Comparison of ENCODE assay signal across 24 cellular contexts in the genomic region with DNA sequence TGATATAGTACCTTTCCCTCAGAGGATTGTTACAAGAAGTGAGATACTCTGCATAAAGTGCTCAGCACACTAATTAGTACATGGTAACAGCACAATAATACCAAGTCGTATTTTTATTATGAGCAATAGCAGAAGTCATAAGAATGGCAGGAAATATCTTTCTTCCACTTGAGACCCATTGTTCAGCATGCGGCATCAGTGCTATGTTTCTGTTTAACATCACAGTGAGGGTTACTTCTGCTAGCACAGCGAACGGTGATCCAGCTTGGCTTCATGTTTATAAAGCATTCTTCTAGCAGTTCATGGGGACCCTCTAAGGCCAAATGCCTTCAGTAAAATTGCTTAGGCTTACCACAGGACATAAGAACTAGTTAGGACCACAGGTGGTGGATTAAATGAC.
DNase-seq lines count a peak whose midpoint lies in the region; ATAC-seq, FAIRE-seq and TF ChIP-seq lines count a peak whose summit lies in the region.
"Had no signal": no experiment of that assay in that cellular context is flagged by ENCODE, and none has a peak within 500 bp of the region (broad histone marks: within the 10 kb centered on the region; RNA-seq: fewer than 3 reads in every experiment).

No MANE protein-coding gene starts in this region.

- no peaks in the 10 kb centered on the region for H3K9me2 ChIP-seq in OCI-LY7 (ENCODE audit: insufficient read depth, low read length)

- CTCF ChIA-PET in endothelial cell of umbilical vein (lab: Charles Lee), result interaction anchor here (0.7 to 6.7 kb wide), 10 partner anchors 9 to 205 kb away, joined by 3 to 117 read pairs (median 4); a partner anchor contains a TSS
- CTCF ChIA-PET in OCI-LY7 (lab: Charles Lee; ENCODE audit: unreplicated experiment), result no interaction called here

- DNase-seq in endothelial cell of umbilical vein (ENCODE audit: low read depth, low spot score) (peak; percentile 84), right lobe of liver (no peak), pulmonary artery endothelial cell (ENCODE audit: low read depth, low spot score) (peak; percentile 58), SKM-1 (lab: John Stamatoyannopoulos, UW; ENCODE audit: unreplicated experiment) (no peak), OCI-LY7 (ENCODE audit: low spot score) (no peak), NCI-H82 treated with DMSO at 0.1 percent for 48 hours (lab: John Stamatoyannopoulos, UW; ENCODE audit: unreplicated experiment) (no peak)
- DNase-seq: 8988T; ACHN; BE2C; C1 segment of cervical spinal cord; CD4-positive, alpha-beta memory T cell; CD4-positive, CD25-positive, alpha-beta regulatory T cell; CD8-positive, alpha-beta memory T cell; COR-L47; DMS 273 treated with DMSO at 0.1 percent for 48 hours; DMS153; DMS53; DMS79; GF-D8 had no signal

- H3K9me3 ChIP-seq in endothelial cell of umbilical vein (replicated peaks; ENCODE audit: control insufficient read depth, insufficient read depth, low read length), result no peaks in the 10 kb centered on the region
- H3K9me3 ChIP-seq in right lobe of liver, result no peaks in the 10 kb centered on the region
- no peaks in the 10 kb centered on the region for H3K9me3 ChIP-seq in OCI-LY7 (ENCODE audit: low read length)
- H3K9me3 ChIP-seq: BE2C, BLaER1 had no signal

- dilution Hi-C loops in endothelial cell of umbilical vein (cut with MboI; ENCODE audit: extremely low pct_ligation_motif_present, low sequenced_read_pairs), result no loop called here

- intact Hi-C loops in endothelial cell of umbilical vein (cut with micrococcal nuclease) (loop anchor here (2.0 kb wide), 1 partner anchor 61 kb away; no protein-coding TSS in a partner anchor), right lobe of liver (cut with DNase I) (no loop called here), OCI-LY7 (cut with micrococcal nuclease; ENCODE audit: unreplicated experiment) (no loop called here)

- POLR2A ChIA-PET in endothelial cell of umbilical vein (lab: Charles Lee) (no interaction called here), OCI-LY7 (lab: Charles Lee) (no interaction called here)

- TF ChIP-seq CTCF in endothelial cell of umbilical vein (IDR thresholded peaks at IDR 0.05; ENCODE audit: extremely low read depth in 1 of 2, insufficient read depth in 1 of 2, low read depth in 1 of 2, low read length in 2 of 2), result no peak
- TF ChIP-seq CTCF in right lobe of liver (IDR thresholded peaks at IDR 0.05), result no peak
- TF ChIP-seq CTCF in OCI-LY7 (conservative IDR thresholded peaks at IDR 0.05; ENCODE audit: low read length), result no peak

- peak overlapping the region; percentile 47 for H3K9ac ChIP-seq in endothelial cell of umbilical vein (replicated peaks; ENCODE audit: extremely low read depth, insufficient read depth, low read length)
- H3K9ac ChIP-seq: BLaER1 had no signal

- H3K27me3 ChIP-seq in endothelial cell of umbilical vein (ENCODE audit: control insufficient read depth in 2 of 2, insufficient read depth in 2 of 2, low read length in 2 of 2), result no peaks in the 10 kb centered on the region
- H3K27me3 ChIP-seq in right lobe of liver, result no peaks in the 10 kb centered on the region
- H3K27me3 ChIP-seq: BE2C, BLaER1 had no signal

- H3K4me2 ChIP-seq in endothelial cell of umbilical vein (ENCODE audit: insufficient read depth, low read length) (peak overlapping the region; percentile 65), OCI-LY7 (ENCODE audit: low read length) (no peak overlapping the region)
- H3K4me2 ChIP-seq: BLaER1 had no signal

- ATAC-seq in right lobe of liver, result no peak

- TF ChIP-seq POLR2A in endothelial cell of umbilical vein (IDR thresholded peaks at IDR 0.05; ENCODE audit: low read depth, low read length), result no peak
- TF ChIP-seq POLR2A in right lobe of liver (IDR thresholded peaks at IDR 0.05), result no peak

- H3K9me1 ChIP-seq in endothelial cell of umbilical vein (replicated peaks; ENCODE audit: control insufficient read depth, extremely low read depth, insufficient read depth, low read length), result no peaks in the 10 kb centered on the region

- H3K36me3 ChIP-seq in endothelial cell of umbilical vein (ENCODE audit: control insufficient read depth in 2 of 2, extremely low read depth in 1 of 2, insufficient read depth in 2 of 2, low read length in 2 of 2) (no peaks in the 10 kb centered on the region), right lobe of liver (no peaks in the 10 kb centered on the region), OCI-LY7 (ENCODE audit: insufficient read depth, low read length) (no peaks in the 10 kb centered on the region)
- H3K36me3 ChIP-seq: BE2C, BLaER1 had no signal

- peak overlapping the region; percentile 0 for H2AFZ ChIP-seq in endothelial cell of umbilical vein (ENCODE audit: low read depth, low read length)
- H2AFZ ChIP-seq in OCI-LY7 (ENCODE audit: low read length), result no peak overlapping the region

- peaks cover 8% of the 10 kb centered on the region for H3K79me2 ChIP-seq in endothelial cell of umbilical vein (ENCODE audit: control insufficient read depth, insufficient read depth, low read length)
- H3K79me2 ChIP-seq in OCI-LY7 (ENCODE audit: insufficient read depth, low read depth, low read length), result no peaks in the 10 kb centered on the region

- H3K4me1 ChIP-seq in endothelial cell of umbilical vein (ENCODE audit: control insufficient read depth, extremely low read depth, insufficient read depth, low read length) (peaks cover 49% of the 10 kb centered on the region), right lobe of liver (peaks cover 0 to 41% (median 8%) of the 10 kb centered on the region in 4 donors), OCI-LY7 (ENCODE audit: insufficient read depth, low read length, poor library complexity, severe bottlenecking) (no peaks in the 10 kb centered on the region)
- H3K4me1 ChIP-seq: BE2C, BLaER1 had no signal

- BruUV-seq in endothelial cell of umbilical vein (replicated peaks; lab: Mats Ljungman, UMichigan), result no TSS peak
- no TSS peak for BruUV-seq in OCI-LY7 (replicated peaks; lab: Mats Ljungman, UMichigan)

- no peak overlapping the region for H3K4me3 ChIP-seq in endothelial cell of umbilical vein (replicated peaks in 1 of 3; ENCODE audit: insufficient read depth in 1 of 3, low read depth in 1 of 3, low read length in 3 of 3)
- no peak overlapping the region for H3K4me3 ChIP-seq in right lobe of liver
- no peak overlapping the region for H3K4me3 ChIP-seq in OCI-LY7 (ENCODE audit: low read depth, low read length, poor library complexity, severe bottlenecking)
- H3K4me3 ChIP-seq: BLaER1 had no signal

- 87% methylated on average over 4 of the region's 4 CpGs for WGBS in right lobe of liver (ENCODE audit: insufficient coverage, low coverage, low lambda C conversion rate, missing lambda C conversion rate)

- H3K27ac ChIP-seq in endothelial cell of umbilical vein (ENCODE audit: insufficient read depth, low read depth, low read length), result peak overlapping the region; percentile 92
- peak overlapping the region in 2 of 3 donors; percentile 3 to 65 for H3K27ac ChIP-seq in right lobe of liver
- no peak overlapping the region for H3K27ac ChIP-seq in OCI-LY7 (ENCODE audit: low read depth, low read length, poor library complexity, severe bottlenecking)
- H3K27ac ChIP-seq: BLaER1 had no signal

- H4K20me1 ChIP-seq in endothelial cell of umbilical vein (replicated peaks; ENCODE audit: control insufficient read depth, extremely low read depth, insufficient read depth, low read length) (no peaks in the 10 kb centered on the region), OCI-LY7 (ENCODE audit: insufficient read depth, low read length) (no peaks in the 10 kb centered on the region)
- H4K20me1 ChIP-seq: BLaER1 had no signal

- peak; percentile 97 for FAIRE-seq in endothelial cell of umbilical vein (lab: Jason Lieb, UNC)
- FAIRE-seq: A204.1, G401.6, GM12891, GM19239 had no signal

TF ChIP-seq in endothelial cell of umbilical vein, 7 proteins besides CTCF, POLR2A, EP300 and RAD21:
- TF ChIP-seq POLR2AphosphoS5 (IDR thresholded peaks at IDR 0.05; ENCODE audit: insufficient read depth, low read depth, low read length), result no peak
- peak; percentile 29 for TF ChIP-seq FOS (IDR thresholded peaks at IDR 0.05; ENCODE audit: borderline replicate concordance, insufficient read depth, low read length)
- no peak for TF ChIP-seq GATA2 (IDR thresholded peaks at IDR 0.05; ENCODE audit: insufficient read depth, insufficient read length, low read depth, low read length)
- TF ChIP-seq MYC (IDR thresholded peaks at IDR 0.05; ENCODE audit: low read depth, low read length), result peak; percentile 36
- TF ChIP-seq JUN (IDR thresholded peaks at IDR 0.05; ENCODE audit: borderline replicate concordance, insufficient read depth, insufficient read length, low read depth), result peak; percentile 38

Comparison
In these comparisons a context has a peak if more than half of its experiments do, and no peak if none do; other contexts are left out.
1. DNase-seq: peak in endothelial cell of umbilical vein (single experiment) and pulmonary artery endothelial cell (single experiment); none in right lobe of liver (0 of 3), SKM-1 (single experiment), OCI-LY7 (single experiment) and NCI-H82 treated with DMSO at 0.1 percent for 48 hours (single experiment).